ENCODE assay signal across 9 cellular contexts in the genomic region with DNA sequence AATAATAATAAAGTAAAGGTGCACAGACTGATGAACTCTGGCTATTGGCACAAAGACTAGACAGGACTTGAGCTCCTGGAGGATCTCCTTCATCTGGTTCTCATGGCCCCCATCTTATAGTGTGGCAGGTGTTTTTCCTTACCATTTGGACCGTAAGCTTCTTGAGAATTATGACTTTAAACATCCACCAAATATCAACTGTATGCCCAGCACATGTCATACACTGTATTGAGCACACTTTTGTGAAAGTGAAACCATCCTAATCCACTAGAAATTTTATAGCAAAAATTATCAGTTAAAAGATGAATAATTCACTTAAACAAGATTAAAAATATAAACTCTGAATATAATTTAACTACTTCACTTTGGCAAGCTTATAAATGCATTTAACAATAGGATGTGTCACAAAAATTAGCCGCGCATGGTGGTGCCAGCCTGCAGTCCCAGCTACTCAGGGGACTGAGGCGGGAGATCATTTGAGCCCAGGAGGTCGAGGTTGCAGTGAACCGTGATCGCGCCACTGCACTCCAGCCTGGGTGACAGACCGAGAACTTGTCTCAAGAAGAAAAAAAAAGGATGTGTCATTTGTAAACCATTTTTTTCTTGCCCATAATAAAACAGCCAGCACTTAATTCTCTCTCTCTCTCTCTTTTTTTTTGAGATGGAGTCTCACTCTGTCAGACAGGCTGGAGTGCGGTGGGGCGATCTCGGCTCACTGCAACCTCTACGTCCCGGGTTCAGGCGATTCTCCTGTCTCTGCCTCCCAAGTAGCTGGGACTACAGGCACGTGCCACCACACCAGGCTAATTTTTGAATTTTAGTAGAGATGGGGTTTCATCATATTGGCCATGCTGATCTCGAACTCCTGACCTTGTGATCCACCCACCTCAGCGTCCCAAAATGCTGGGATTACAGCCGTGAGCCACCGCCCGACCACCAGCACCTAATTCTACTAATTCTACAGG. TPM values are rescaled to one million over a fixed set of nuclear protein-coding genes. Genes with fewer than 3 reads are reported as not detected.
DNase-seq lines count a peak whose midpoint lies in the region; ATAC-seq and TF ChIP-seq lines count a peak whose summit lies in the region.
"Had no signal": no experiment of that assay in that cellular context is flagged by ENCODE, and none has a peak within 500 bp of the region (broad histone marks: within the 10 kb centered on the region; RNA-seq: fewer than 3 reads in every experiment).

No MANE protein-coding gene starts in this region.

- ATAC-seq in GM18508 (IDR thresholded peaks at IDR 0.05; ENCODE audit: insufficient read depth, unreplicated experiment): peak; percentile 43
- peak; percentile 58 for ATAC-seq in GM21717 (IDR thresholded peaks at IDR 0.05; ENCODE audit: unreplicated experiment)

- H3K27me3 ChIP-seq in Loucy (ENCODE audit: insufficient read depth, low read length, poor library complexity, severe bottlenecking): no peaks in the 10 kb centered on the region
- H3K27me3 ChIP-seq in mesendoderm (ENCODE audit: insufficient read depth, low read length, poor library complexity): no peaks in the 10 kb centered on the region

- H2BK15ac ChIP-seq in mesendoderm (replicated peaks; ENCODE audit: low read depth): no peak overlapping the region

- H2AK5ac ChIP-seq in mesendoderm (ENCODE audit: low read length): no peak overlapping the region

- H3K4me3 ChIP-seq in Loucy (ENCODE audit: low read length, poor library complexity, severe bottlenecking): peak overlapping the region; percentile 66
- H3K4me3 ChIP-seq in mesendoderm (ENCODE audit: low read length): no peak overlapping the region

- peaks cover 9% of the 10 kb centered on the region for H3K79me1 ChIP-seq in mesendoderm (ENCODE audit: low read length)

- H4K20me1 ChIP-seq in Loucy (ENCODE audit: insufficient read depth, low read length, poor library complexity, severe bottlenecking): peaks cover 21% of the 10 kb centered on the region

- DNase-seq in mesendoderm: no peak
- no peak for DNase-seq in mucosa of gallbladder (ENCODE audit: low spot score)
- DNase-seq in iPS-NIHi11 (ENCODE audit: low spot score): no peak
- no peak for DNase-seq in NCI-H774 (lab: John Stamatoyannopoulos, UW)
- no peak for DNase-seq in medulla oblongata (ENCODE audit: extremely low spot score)
- DNase-seq: foreskin melanocyte had no signal

- no peak overlapping the region for H2BK120ac ChIP-seq in mesendoderm (ENCODE audit: low read depth, low read length)

- WGBS in mesendoderm (ENCODE audit: extremely low coverage, insufficient coverage, low lambda C conversion rate): no CpG with 5 or more reads among the region's 21 CpGs

- no peak overlapping the region for H3K18ac ChIP-seq in mesendoderm (ENCODE audit: low read length)

- no peak overlapping the region for H3K23ac ChIP-seq in mesendoderm (ENCODE audit: low read length)

- no peak overlapping the region for H2AFZ ChIP-seq in Loucy (ENCODE audit: low read length)

- H3K4ac ChIP-seq in mesendoderm (ENCODE audit: low read depth, low read length): no peak overlapping the region

- H3K9me2 ChIP-seq in Loucy (replicated peaks; ENCODE audit: low read depth, low read length): no peaks in the 10 kb centered on the region

- H3K4me1 ChIP-seq in Loucy (ENCODE audit: insufficient read depth, low read length, poor library complexity, severe bottlenecking): peaks cover 78% of the 10 kb centered on the region
- H3K4me1 ChIP-seq in mesendoderm (ENCODE audit: control insufficient read depth, low read depth, low read length): peaks cover 3% of the 10 kb centered on the region

- H3K56ac ChIP-seq in mesendoderm (ENCODE audit: low read length): no peak overlapping the region

- H3K9ac ChIP-seq in Loucy (ENCODE audit: low read depth, low read length, poor library complexity, severe bottlenecking): peak overlapping the region; percentile 66
- H3K9ac ChIP-seq in mesendoderm (ENCODE audit: low read length): no peak overlapping the region

- no peak overlapping the region for H4K5ac ChIP-seq in mesendoderm (ENCODE audit: low read length)

- H3F3A ChIP-seq in Loucy (ENCODE audit: low read depth): no peaks in the 10 kb centered on the region

- no peak overlapping the region for H2BK5ac ChIP-seq in mesendoderm (ENCODE audit: low read length)

- peak overlapping the region; percentile 76 for H4K8ac ChIP-seq in mesendoderm (ENCODE audit: low read depth, low read length)

- H3K79me2 ChIP-seq in Loucy (ENCODE audit: insufficient read depth, low read length) (peaks cover 100% of the 10 kb centered on the region), mesendoderm (ENCODE audit: control insufficient read depth, insufficient read depth, low read length) (peaks cover 8% of the 10 kb centered on the region)

- no peaks in the 10 kb centered on the region for H3K9me3 ChIP-seq in Loucy (ENCODE audit: insufficient read depth, low read depth, low read length)

- no peak for TF ChIP-seq CTCF in Loucy (conservative IDR thresholded peaks at IDR 0.05; ENCODE audit: low read length)

- no peak overlapping the region for H3K27ac ChIP-seq in mesendoderm (ENCODE audit: low read depth, low read length)

- H3K4me2 ChIP-seq in Loucy (ENCODE audit: low read depth, low read length, poor library complexity, severe bottlenecking) (peak overlapping the region; percentile 91), mesendoderm (ENCODE audit: low read length) (no peak overlapping the region)

- H3K36me3 ChIP-seq in Loucy (ENCODE audit: insufficient read depth, low read length): no peaks in the 10 kb centered on the region
- no peaks in the 10 kb centered on the region for H3K36me3 ChIP-seq in mesendoderm (ENCODE audit: control insufficient read depth, insufficient read depth, low read length)

RNA-seq across cellular contexts. Expression of a gene that starts 9.1 kb away (rescaled TPM):
- 2.2 TPM for polyA plus RNA-seq in mesendoderm (2013, experiment 1 of 2)
- 2.3 TPM for polyA plus RNA-seq in mesendoderm (2013, experiment 2 of 2)
- total RNA-seq in mucosa of gallbladder: 16.5 TPM
